ENCODE assay signal across 12 cellular contexts in genomic region chr12:59734371-59734770, GRCh38.
"Had no signal": no experiment of that assay in that cellular context is flagged by ENCODE, and none has a peak within 500 bp of the region (broad histone marks: within the 10 kb centered on the region; RNA-seq: fewer than 3 reads in every experiment).

No MANE protein-coding gene starts in this region.

- H3K4me3 Mint-ChIP-seq: activated B cell treated with CpG ODN at 0.5 μM for 24 hours; activated CD4-positive, alpha-beta T cell treated with anti-CD3 and anti-CD28 coated beads, Interleukin-2, amount 10 ng/mL, durations not matched to agents 7 days and 5 days; activated naive CD4-positive, alpha-beta T cell treated with anti-CD3 and anti-CD28 coated beads for 36 hours; activated T-helper 17 cell treated with anti-CD3 and anti-CD28 coated beads, Interleukin-2, amount 50 U/mL, for 72 hours; memory B cell; nephron progenitor cell had no signal

- H3K36me3 ChIP-seq: upper lobe of left lung had no signal

- H3K4me3 ChIP-seq: dorsolateral prefrontal cortex, esophagus muscularis mucosa, upper lobe of left lung had no signal

- H3K9me3 ChIP-seq: esophagus muscularis mucosa, upper lobe of left lung had no signal

- H3K27ac Mint-ChIP-seq: activated B cell treated with CpG ODN at 0.5 μM for 24 hours; activated CD4-positive, alpha-beta T cell treated with anti-CD3 and anti-CD28 coated beads, Interleukin-2, amount 10 ng/mL, durations not matched to agents 7 days and 5 days; activated naive CD4-positive, alpha-beta T cell treated with anti-CD3 and anti-CD28 coated beads for 36 hours; activated T-helper 17 cell treated with anti-CD3 and anti-CD28 coated beads, Interleukin-2, amount 50 U/mL, for 72 hours; memory B cell; nephron progenitor cell had no signal

- H3K4me1 ChIP-seq: upper lobe of left lung had no signal

- H3K27me3 ChIP-seq: dorsolateral prefrontal cortex, esophagus muscularis mucosa, upper lobe of left lung had no signal

- DNase-seq: activated B cell treated with CpG ODN at 0.5 μM for 24 hours; activated CD4-positive, alpha-beta T cell treated with anti-CD3 and anti-CD28 coated beads, Interleukin-2, amount 10 ng/mL, durations not matched to agents 7 days and 5 days; activated naive CD4-positive, alpha-beta T cell treated with anti-CD3 and anti-CD28 coated beads for 36 hours; activated T-cell treated with anti-CD3 and anti-CD28 coated beads for 4 hours; dorsolateral prefrontal cortex; nephron progenitor cell; stimulated activated CD4-positive, alpha-beta T cell treated with anti-CD3 and anti-CD28 coated beads, Interleukin-2, amount 100 ng/mL, for 24 hours; stimulated activated naive CD4-positive, alpha-beta T cell treated with Interleukin-2 at 50 U/mL for 16 hours had no signal

- H3K27me3 Mint-ChIP-seq: activated B cell treated with CpG ODN at 0.5 μM for 24 hours; activated CD4-positive, alpha-beta T cell treated with anti-CD3 and anti-CD28 coated beads, Interleukin-2, amount 10 ng/mL, durations not matched to agents 7 days and 5 days; activated T-helper 17 cell treated with anti-CD3 and anti-CD28 coated beads, Interleukin-2, amount 50 U/mL, for 72 hours; memory B cell had no signal

- H3K27ac ChIP-seq: dorsolateral prefrontal cortex, esophagus muscularis mucosa, upper lobe of left lung had no signal

- H3K4me1 Mint-ChIP-seq: activated T-helper 17 cell treated with anti-CD3 and anti-CD28 coated beads, Interleukin-2, amount 50 U/mL, for 72 hours; nephron progenitor cell had no signal

- H3K9me3 Mint-ChIP-seq: activated B cell treated with CpG ODN at 0.5 μM for 24 hours; activated T-helper 17 cell treated with anti-CD3 and anti-CD28 coated beads, Interleukin-2, amount 50 U/mL, for 72 hours; nephron progenitor cell had no signal
